ENCODE assay signal across 1 cellular context in the genomic region with DNA sequence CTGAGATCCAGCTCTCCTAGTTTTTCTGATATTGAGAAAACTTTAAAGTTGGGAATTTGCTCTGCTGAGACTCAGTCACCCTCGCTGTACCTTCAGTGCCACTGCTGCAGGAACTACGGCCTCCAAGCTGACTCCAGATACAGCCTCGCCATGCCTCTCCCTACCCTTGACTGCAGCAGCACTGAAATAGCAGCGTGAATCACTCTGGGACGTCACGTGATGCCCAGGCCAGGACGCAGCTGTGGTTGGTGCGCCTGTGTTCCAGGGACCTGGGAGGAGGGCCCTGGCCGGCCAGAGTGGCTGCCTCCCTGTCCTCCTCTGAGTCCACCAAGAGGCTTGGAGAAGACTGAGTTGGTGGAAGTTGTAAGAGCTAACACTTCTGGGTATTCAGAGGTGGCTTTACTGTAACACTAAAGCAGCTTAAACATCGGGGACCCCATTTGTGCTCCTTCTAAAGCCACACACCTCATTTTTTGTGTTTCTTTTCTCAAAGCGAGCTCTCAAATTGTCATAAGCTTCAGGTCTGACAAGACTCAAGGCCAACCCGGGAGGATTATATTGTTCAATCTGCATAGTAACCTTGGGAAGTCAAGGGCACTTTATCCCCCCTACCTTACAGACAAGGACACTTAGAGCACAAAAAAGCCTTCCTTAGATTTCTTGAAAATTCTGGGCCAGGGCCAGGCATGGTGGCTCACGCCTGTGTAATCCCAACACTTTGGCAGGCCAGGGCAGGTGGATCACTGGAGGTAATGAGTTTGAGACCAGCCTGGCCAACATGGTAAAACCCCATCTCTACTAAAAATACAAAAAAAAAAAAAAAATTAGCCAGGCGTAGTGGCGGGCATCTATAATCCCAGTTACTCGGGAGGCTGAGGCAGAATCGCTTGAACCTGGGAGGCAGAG.
TF ChIP-seq lines count a peak whose summit lies in the region.

No MANE protein-coding gene starts in this region.

TF ChIP-seq in GM12878, 131 proteins besides CTCF, POLR2A, EP300 and RAD21:
- TF ChIP-seq RUNX3 (IDR thresholded peaks at IDR 0.05; ENCODE audit: low read length) = peak; percentile 33
- TF ChIP-seq USF2 (IDR thresholded peaks at IDR 0.05; ENCODE audit: borderline replicate concordance, low read depth, low read length) = peak; percentile 70
- TF ChIP-seq PRDM15 (CRISPR knock-in tag; IDR thresholded peaks at IDR 0.05) = 0 out of 2 replicates have a peak, but pooled peaks have one; percentile 46
- peak; percentile 27; the same call in 1 of the 2 replicates for TF ChIP-seq IKZF1 (conservative IDR thresholded peaks at IDR 0.05)
- no peak for TF ChIP-seq HDGF (IDR thresholded peaks at IDR 0.05)
- TF ChIP-seq NFYA (IDR thresholded peaks at IDR 0.05; ENCODE audit: borderline replicate concordance, low read depth, low read length) = no peak
- TF ChIP-seq SIN3A (IDR thresholded peaks at IDR 0.05; ENCODE audit: low read depth, low read length) = no peak
- TF ChIP-seq MYC (IDR thresholded peaks at IDR 0.05; ENCODE audit: insufficient read depth, insufficient read length, insufficient replicate concordance, low read length, severe bottlenecking) = no peak
- peak; percentile 20; the same call in 1 of the 2 replicates for TF ChIP-seq MAX (IDR thresholded peaks at IDR 0.05; ENCODE audit: low read depth, low read length)
- TF ChIP-seq BHLHE40 (IDR thresholded peaks at IDR 0.05; ENCODE audit: borderline replicate concordance in 1 of 2, low read depth in 2 of 2, low read length in 1 of 2) = peak; percentile 56 to 88; a peak in 3 of 4 replicates
- no peak for TF ChIP-seq EGR1 (IDR thresholded peaks at IDR 0.05; ENCODE audit: borderline replicate concordance in 1 of 2, low read depth in 2 of 2, low read length in 2 of 2)
- TF ChIP-seq ATF3 (IDR thresholded peaks at IDR 0.05; ENCODE audit: borderline replicate concordance, extremely low read depth, low read depth, low read length) = peak; percentile 75; the same call in 1 of the 2 replicates
- no peak for TF ChIP-seq NRF1 (conservative IDR thresholded peaks at IDR 0.05; ENCODE audit: low read depth, low read length)
- TF ChIP-seq, protein P1, sequence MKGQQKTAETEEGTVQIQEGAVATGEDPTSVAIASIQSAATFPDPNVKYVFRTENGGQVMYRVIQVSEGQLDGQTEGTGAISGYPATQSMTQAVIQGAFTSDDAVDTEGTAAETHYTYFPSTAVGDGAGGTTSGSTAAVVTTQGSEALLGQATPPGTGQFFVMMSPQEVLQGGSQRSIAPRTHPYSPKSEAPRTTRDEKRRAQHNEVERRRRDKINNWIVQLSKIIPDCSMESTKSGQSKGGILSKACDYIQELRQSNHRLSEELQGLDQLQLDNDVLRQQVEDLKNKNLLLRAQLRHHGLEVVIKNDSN (IDR thresholded peaks at IDR 0.05; ENCODE audit: borderline replicate concordance, extremely low read length, insufficient read depth, low read depth, low read length) = peak; percentile 96
- 0 out of 2 replicates have a peak, but pooled peaks have one; percentile 22 for TF ChIP-seq IRF4 (IDR thresholded peaks at IDR 0.05; ENCODE audit: low read depth, low read length)
- TF ChIP-seq CREB1 (IDR thresholded peaks at IDR 0.05; ENCODE audit: low read depth) = no peak
- TF ChIP-seq, protein P2, sequence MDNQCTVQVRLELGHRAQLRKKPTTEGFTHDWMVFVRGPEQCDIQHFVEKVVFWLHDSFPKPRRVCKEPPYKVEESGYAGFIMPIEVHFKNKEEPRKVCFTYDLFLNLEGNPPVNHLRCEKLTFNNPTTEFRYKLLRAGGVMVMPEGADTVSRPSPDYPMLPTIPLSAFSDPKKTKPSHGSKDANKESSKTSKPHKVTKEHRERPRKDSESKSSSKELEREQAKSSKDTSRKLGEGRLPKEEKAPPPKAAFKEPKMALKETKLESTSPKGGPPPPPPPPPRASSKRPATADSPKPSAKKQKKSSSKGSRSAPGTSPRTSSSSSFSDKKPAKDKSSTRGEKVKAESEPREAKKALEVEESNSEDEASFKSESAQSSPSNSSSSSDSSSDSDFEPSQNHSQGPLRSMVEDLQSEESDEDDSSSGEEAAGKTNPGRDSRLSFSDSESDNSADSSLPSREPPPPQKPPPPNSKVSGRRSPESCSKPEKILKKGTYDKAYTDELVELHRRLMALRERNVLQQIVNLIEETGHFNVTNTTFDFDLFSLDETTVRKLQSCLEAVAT (IDR thresholded peaks at IDR 0.05) = peak; percentile 38; the same call in 1 of the 2 replicates
- peak in 1 of 2 experiments; percentile 11; a peak in 1 of 4 replicates for TF ChIP-seq IKZF2 (IDR thresholded peaks at IDR 0.05)
- no peak for TF ChIP-seq MYB (IDR thresholded peaks at IDR 0.05; ENCODE audit: borderline replicate concordance, low read depth, low read length)
- peak; percentile 97 for TF ChIP-seq RAD51 (IDR thresholded peaks at IDR 0.05)
- TF ChIP-seq, protein P3, sequence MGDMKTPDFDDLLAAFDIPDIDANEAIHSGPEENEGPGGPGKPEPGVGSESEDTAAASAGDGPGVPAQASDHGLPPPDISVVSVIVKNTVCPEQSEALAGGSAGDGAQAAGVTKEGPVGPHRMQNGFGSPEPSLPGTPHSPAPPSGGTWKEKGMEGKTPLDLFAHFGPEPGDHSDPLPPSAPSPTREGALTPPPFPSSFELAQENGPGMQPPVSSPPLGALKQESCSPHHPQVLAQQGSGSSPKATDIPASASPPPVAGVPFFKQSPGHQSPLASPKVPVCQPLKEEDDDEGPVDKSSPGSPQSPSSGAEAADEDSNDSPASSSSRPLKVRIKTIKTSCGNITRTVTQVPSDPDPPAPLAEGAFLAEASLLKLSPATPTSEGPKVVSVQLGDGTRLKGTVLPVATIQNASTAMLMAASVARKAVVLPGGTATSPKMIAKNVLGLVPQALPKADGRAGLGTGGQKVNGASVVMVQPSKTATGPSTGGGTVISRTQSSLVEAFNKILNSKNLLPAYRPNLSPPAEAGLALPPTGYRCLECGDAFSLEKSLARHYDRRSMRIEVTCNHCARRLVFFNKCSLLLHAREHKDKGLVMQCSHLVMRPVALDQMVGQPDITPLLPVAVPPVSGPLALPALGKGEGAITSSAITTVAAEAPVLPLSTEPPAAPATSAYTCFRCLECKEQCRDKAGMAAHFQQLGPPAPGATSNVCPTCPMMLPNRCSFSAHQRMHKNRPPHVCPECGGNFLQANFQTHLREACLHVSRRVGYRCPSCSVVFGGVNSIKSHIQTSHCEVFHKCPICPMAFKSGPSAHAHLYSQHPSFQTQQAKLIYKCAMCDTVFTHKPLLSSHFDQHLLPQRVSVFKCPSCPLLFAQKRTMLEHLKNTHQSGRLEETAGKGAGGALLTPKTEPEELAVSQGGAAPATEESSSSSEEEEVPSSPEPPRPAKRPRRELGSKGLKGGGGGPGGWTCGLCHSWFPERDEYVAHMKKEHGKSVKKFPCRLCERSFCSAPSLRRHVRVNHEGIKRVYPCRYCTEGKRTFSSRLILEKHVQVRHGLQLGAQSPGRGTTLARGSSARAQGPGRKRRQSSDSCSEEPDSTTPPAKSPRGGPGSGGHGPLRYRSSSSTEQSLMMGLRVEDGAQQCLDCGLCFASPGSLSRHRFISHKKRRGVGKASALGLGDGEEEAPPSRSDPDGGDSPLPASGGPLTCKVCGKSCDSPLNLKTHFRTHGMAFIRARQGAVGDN (IDR thresholded peaks at IDR 0.05) = 0 out of 2 replicates have a peak, but pooled peaks have one; percentile 38
- no peak for TF ChIP-seq BACH1 (IDR thresholded peaks at IDR 0.05; ENCODE audit: borderline replicate concordance)
- TF ChIP-seq MEF2A (IDR thresholded peaks at IDR 0.05; ENCODE audit: insufficient read depth, low read depth, low read length) = peak; percentile 72; the same call in 1 of the 2 replicates
- TF ChIP-seq EED (IDR thresholded peaks at IDR 0.05; ENCODE audit: low read depth) = 0 out of 2 replicates have a peak, but pooled peaks have one; percentile 15
- no peak for TF ChIP-seq RFX5 (IDR thresholded peaks at IDR 0.05; ENCODE audit: low read depth, low read length)
